ENCODE assay signal across 1 cellular context in genomic region chr20:37395921-37396519, GRCh38.
TF ChIP-seq lines count a peak whose summit lies in the region.

No MANE protein-coding gene starts in this region.

TF ChIP-seq in HEK293, 187 proteins besides CTCF, POLR2A, EP300 and RAD21 (continued from another document):
- TF ChIP-seq ZBTB8A (tag by site-specific recombination; IDR thresholded peaks at IDR 0.05) (no peak), ZNF398 (tag by site-specific recombination; IDR thresholded peaks at IDR 0.05) (peak; percentile 58), ZIC2 (tag by site-specific recombination; IDR thresholded peaks at IDR 0.05) (0 out of 2 replicates have a peak, but pooled peaks have one; percentile 34), ZNF362 (tag by site-specific recombination; IDR thresholded peaks at IDR 0.05) (no peak), MYNN (tag by site-specific recombination; IDR thresholded peaks at IDR 0.05; ENCODE audit: borderline replicate concordance) (no peak), ZNF510 (tag by site-specific recombination; IDR thresholded peaks at IDR 0.05; ENCODE audit: insufficient replicate concordance) (no peak), ZFHX2 (tag by site-specific recombination; conservative IDR thresholded peaks at IDR 0.05) (no peak), ZNF157 (tag by site-specific recombination; IDR thresholded peaks at IDR 0.05) (no peak), SP7 (tag by site-specific recombination; IDR thresholded peaks at IDR 0.05) (no peak), ZFP69B (tag by site-specific recombination; IDR thresholded peaks at IDR 0.05) (no peak), ZNF777 (tag by site-specific recombination; IDR thresholded peaks at IDR 0.05; ENCODE audit: borderline replicate concordance) (no peak), ZNF623 (tag by site-specific recombination; IDR thresholded peaks at IDR 0.05) (no peak), HOXA7 (CRISPR knock-in tag; IDR thresholded peaks at IDR 0.05; ENCODE audit: borderline replicate concordance) (no peak), ZFP41 (tag by site-specific recombination; IDR thresholded peaks at IDR 0.05; ENCODE audit: borderline replicate concordance) (no peak), ZNF341 (tag by site-specific recombination; IDR thresholded peaks at IDR 0.05; ENCODE audit: low read depth) (peak; percentile 86), WT1 (tag by site-specific recombination; IDR thresholded peaks at IDR 0.05) (no peak), ZNF555 (tag by site-specific recombination; conservative IDR thresholded peaks at IDR 0.05) (no peak), ZNF768 (tag by site-specific recombination; IDR thresholded peaks at IDR 0.05) (no peak), ZNF558 (tag by site-specific recombination; IDR thresholded peaks at IDR 0.05) (no peak), MEIS1 (CRISPR knock-in tag; IDR thresholded peaks at IDR 0.05; ENCODE audit: borderline replicate concordance) (no peak), KLF1 (tag by site-specific recombination; IDR thresholded peaks at IDR 0.05) (peak; percentile 91), ZNF530 (tag by site-specific recombination; IDR thresholded peaks at IDR 0.05; ENCODE audit: low read depth) (no peak), SETDB1 (IDR thresholded peaks at IDR 0.05; ENCODE audit: insufficient read length, low read length) (no peak), ZNF670 (tag by site-specific recombination; IDR thresholded peaks at IDR 0.05; ENCODE audit: low read depth) (no peak)
